In the genomic region with DNA sequence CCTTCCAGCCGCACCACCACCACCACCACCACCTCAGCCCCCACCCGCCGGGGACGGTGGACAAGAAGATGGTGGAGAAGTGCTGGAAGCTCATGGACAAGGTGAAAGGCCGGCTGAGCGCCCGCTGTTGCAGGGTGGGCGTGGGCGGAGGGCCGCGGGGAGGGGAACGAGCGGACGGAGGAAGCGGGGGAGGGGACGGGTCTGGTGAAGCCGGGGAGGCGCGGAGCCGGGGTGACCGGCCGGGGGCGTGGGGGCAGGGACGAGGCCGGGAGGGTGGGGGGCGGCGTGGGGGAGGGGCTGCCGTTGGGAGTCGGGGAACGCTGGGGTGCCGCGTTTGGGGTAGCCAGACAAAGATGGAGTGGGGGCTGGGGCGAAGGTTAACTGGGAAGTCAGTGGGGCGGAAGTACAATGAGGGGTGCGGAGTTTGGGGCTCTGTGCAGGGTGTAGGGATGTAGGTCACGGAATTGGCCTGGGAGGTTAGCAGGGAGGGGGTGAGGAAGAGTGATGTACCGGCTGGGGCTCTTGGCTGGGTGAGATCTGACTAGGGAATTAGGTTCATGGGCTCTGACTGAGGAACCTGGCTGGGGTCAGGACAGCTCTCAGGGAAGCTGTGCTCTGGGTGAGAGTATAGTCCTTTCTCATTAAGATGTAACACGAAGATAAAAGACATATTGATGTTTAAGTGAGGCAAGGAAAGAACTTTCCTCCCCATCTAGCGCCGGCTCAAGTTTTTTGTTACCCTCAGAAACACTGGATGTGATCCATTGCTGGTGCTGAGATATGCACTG, we compare ENCODE assay signal across 2 cellular contexts.
TF ChIP-seq lines count a peak whose summit lies in the region.

No MANE protein-coding gene starts in this region.

TF ChIP-seq in GM23338, 12 proteins besides CTCF, POLR2A, EP300 and RAD21 (continued from another document and continues in another):
- TF ChIP-seq, protein P1, sequence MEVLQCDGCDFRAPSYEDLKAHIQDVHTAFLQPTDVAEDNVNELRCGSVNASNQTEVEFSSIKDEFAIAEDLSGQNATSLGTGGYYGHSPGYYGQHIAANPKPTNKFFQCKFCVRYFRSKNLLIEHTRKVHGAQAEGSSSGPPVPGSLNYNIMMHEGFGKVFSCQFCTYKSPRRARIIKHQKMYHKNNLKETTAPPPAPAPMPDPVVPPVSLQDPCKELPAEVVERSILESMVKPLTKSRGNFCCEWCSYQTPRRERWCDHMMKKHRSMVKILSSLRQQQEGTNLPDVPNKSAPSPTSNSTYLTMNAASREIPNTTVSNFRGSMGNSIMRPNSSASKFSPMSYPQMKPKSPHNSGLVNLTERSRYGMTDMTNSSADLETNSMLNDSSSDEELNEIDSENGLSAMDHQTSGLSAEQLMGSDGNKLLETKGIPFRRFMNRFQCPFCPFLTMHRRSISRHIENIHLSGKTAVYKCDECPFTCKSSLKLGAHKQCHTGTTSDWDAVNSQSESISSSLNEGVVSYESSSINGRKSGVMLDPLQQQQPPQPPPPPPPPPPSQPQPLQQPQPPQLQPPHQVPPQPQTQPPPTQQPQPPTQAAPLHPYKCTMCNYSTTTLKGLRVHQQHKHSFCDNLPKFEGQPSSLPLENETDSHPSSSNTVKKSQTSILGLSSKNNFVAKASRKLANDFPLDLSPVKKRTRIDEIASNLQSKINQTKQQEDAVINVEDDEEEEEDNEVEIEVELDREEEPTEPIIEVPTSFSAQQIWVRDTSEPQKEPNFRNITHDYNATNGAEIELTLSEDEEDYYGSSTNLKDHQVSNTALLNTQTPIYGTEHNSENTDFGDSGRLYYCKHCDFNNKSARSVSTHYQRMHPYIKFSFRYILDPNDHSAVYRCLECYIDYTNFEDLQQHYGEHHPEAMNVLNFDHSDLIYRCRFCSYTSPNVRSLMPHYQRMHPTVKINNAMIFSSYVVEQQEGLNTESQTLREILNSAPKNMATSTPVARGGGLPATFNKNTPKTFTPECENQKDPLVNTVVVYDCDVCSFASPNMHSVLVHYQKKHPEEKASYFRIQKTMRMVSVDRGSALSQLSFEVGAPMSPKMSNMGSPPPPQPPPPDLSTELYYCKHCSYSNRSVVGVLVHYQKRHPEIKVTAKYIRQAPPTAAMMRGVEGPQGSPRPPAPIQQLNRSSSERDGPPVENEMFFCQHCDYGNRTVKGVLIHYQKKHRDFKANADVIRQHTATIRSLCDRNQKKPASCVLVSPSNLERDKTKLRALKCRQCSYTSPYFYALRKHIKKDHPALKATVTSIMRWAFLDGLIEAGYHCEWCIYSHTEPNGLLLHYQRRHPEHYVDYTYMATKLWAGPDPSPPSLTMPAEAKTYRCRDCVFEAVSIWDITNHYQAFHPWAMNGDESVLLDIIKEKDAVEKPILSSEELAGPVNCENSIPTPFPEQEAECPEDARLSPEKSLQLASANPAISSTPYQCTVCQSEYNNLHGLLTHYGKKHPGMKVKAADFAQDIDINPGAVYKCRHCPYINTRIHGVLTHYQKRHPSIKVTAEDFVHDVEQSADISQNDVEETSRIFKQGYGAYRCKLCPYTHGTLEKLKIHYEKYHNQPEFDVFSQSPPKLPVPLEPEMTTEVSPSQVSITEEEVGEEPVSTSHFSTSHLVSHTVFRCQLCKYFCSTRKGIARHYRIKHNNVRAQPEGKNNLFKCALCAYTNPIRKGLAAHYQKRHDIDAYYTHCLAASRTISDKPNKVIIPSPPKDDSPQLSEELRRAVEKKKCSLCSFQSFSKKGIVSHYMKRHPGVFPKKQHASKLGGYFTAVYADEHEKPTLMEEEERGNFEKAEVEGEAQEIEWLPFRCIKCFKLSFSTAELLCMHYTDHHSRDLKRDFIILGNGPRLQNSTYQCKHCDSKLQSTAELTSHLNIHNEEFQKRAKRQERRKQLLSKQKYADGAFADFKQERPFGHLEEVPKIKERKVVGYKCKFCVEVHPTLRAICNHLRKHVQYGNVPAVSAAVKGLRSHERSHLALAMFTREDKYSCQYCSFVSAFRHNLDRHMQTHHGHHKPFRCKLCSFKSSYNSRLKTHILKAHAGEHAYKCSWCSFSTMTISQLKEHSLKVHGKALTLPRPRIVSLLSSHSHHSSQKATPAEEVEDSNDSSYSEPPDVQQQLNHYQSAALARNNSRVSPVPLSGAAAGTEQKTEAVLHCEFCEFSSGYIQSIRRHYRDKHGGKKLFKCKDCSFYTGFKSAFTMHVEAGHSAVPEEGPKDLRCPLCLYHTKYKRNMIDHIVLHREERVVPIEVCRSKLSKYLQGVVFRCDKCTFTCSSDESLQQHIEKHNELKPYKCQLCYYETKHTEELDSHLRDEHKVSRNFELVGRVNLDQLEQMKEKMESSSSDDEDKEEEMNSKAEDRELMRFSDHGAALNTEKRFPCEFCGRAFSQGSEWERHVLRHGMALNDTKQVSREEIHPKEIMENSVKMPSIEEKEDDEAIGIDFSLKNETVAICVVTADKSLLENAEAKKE (CRISPR knock-in tag; IDR thresholded peaks at IDR 0.05): no peak
- TF ChIP-seq, protein P2, sequence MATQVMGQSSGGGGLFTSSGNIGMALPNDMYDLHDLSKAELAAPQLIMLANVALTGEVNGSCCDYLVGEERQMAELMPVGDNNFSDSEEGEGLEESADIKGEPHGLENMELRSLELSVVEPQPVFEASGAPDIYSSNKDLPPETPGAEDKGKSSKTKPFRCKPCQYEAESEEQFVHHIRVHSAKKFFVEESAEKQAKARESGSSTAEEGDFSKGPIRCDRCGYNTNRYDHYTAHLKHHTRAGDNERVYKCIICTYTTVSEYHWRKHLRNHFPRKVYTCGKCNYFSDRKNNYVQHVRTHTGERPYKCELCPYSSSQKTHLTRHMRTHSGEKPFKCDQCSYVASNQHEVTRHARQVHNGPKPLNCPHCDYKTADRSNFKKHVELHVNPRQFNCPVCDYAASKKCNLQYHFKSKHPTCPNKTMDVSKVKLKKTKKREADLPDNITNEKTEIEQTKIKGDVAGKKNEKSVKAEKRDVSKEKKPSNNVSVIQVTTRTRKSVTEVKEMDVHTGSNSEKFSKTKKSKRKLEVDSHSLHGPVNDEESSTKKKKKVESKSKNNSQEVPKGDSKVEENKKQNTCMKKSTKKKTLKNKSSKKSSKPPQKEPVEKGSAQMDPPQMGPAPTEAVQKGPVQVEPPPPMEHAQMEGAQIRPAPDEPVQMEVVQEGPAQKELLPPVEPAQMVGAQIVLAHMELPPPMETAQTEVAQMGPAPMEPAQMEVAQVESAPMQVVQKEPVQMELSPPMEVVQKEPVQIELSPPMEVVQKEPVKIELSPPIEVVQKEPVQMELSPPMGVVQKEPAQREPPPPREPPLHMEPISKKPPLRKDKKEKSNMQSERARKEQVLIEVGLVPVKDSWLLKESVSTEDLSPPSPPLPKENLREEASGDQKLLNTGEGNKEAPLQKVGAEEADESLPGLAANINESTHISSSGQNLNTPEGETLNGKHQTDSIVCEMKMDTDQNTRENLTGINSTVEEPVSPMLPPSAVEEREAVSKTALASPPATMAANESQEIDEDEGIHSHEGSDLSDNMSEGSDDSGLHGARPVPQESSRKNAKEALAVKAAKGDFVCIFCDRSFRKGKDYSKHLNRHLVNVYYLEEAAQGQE (IDR thresholded peaks at IDR 0.05; ENCODE audit: unreplicated experiment): no peak
- TF ChIP-seq ZNF114 (CRISPR knock-in tag; IDR thresholded peaks at IDR 0.05): no peak
- no peak for TF ChIP-seq CREB1 (CRISPR knock-in tag; IDR thresholded peaks at IDR 0.05; ENCODE audit: low read depth)
- TF ChIP-seq STAT1 (IDR thresholded peaks at IDR 0.05; ENCODE audit: unreplicated experiment): no peak
- TF ChIP-seq, protein P3, sequence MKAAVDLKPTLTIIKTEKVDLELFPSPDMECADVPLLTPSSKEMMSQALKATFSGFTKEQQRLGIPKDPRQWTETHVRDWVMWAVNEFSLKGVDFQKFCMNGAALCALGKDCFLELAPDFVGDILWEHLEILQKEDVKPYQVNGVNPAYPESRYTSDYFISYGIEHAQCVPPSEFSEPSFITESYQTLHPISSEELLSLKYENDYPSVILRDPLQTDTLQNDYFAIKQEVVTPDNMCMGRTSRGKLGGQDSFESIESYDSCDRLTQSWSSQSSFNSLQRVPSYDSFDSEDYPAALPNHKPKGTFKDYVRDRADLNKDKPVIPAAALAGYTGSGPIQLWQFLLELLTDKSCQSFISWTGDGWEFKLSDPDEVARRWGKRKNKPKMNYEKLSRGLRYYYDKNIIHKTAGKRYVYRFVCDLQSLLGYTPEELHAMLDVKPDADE (IDR thresholded peaks at IDR 0.05): 0 out of 2 replicates have a peak, but pooled peaks have one; percentile 9
- no peak for TF ChIP-seq EZH2phosphoT487 (IDR thresholded peaks at IDR 0.05; ENCODE audit: unreplicated experiment)

TF ChIP-seq in neural cell, 6 proteins besides CTCF, POLR2A, EP300 and RAD21 (continued from another document):
- TF ChIP-seq, protein P2 (IDR thresholded peaks at IDR 0.05; ENCODE audit: borderline replicate concordance): no peak
- no peak for TF ChIP-seq MXI1 (conservative IDR thresholded peaks at IDR 0.05; ENCODE audit: poor library complexity, severe bottlenecking)
